Comparison of ENCODE assay signal across 23 cellular contexts in the genomic region with DNA sequence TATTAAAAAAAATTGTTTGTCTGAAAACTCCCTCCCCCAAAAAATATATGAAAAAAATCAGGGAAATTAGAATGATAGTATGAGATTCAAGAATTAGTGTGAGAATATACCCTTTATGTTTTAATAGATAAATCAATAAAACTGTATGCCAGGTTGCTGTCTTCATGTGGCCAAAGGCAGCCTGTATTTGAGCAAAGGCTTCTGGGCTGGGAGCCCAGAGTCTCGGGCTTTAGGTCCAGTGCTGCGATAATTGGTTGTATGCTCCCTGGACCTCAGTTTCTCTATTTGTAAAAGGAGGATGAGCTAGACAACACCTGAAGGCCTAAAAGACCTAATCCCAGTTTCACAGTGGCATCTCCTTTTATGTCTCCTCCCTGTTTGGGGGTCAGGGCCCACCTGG. TPM values are rescaled to one million over a fixed set of nuclear protein-coding genes. Genes with fewer than 3 reads are reported as not detected.
"Had no signal": no experiment of that assay in that cellular context is flagged by ENCODE, and none has a peak within 500 bp of the region (broad histone marks: within the 10 kb centered on the region; RNA-seq: fewer than 3 reads in every experiment).

No MANE protein-coding gene starts in this region.

- FAIRE-seq: frontal cortex, TTC549 had no signal

- H3K4me3 ChIP-seq: ascending aorta, breast epithelium, cardiac muscle cell, colonic mucosa had no signal

- H3K27me3 ChIP-seq: ascending aorta, breast epithelium, cardiac muscle cell, colonic mucosa had no signal

- H3K9me3 Mint-ChIP-seq: activated B cell treated with CpG ODN at 0.5 μM for 24 hours; activated CD4-positive, alpha-beta memory T cell treated with anti-CD3 and anti-CD28 coated beads for 36 hours; activated CD4-positive, alpha-beta T cell treated with anti-CD3 and anti-CD28 coated beads, Interleukin-2, amount 10 ng/mL, durations not matched to agents 24 days and 14 days; activated naive CD4-positive, alpha-beta T cell treated with anti-CD3 and anti-CD28 coated beads, Interleukin-2, amount 10 ng/mL, durations not matched to agents 7 days and 5 days; activated naive CD4-positive, alpha-beta T cell treated with anti-CD3 and anti-CD28 coated beads, Interleukin-2, amount 50 U/mL, for 72 hours; activated naive CD8-positive, alpha-beta T cell treated with anti-CD3 and anti-CD28 coated beads, Interleukin-2, amount 10 ng/mL, durations not matched to agents 7 days and 5 days; activated T-helper 1 cell treated with anti-CD3 and anti-CD28 coated beads, Interleukin-12 subunit alpha, Interleukin-12 subunit beta, Interleukin-2, Interleukin-4 antibody, amounts not matched to agents 30 ng/mL and 10 ng/mL and 1 ng/mL, durations not matched to agents 14 hours and 24 hours and 36 hours; brain had no signal

- H3K27ac Mint-ChIP-seq: activated B cell treated with CpG ODN at 0.5 μM for 24 hours; activated CD4-positive, alpha-beta memory T cell treated with anti-CD3 and anti-CD28 coated beads for 36 hours; activated CD4-positive, alpha-beta T cell treated with anti-CD3 and anti-CD28 coated beads, Interleukin-2, amount 10 ng/mL, durations not matched to agents 24 days and 14 days; activated CD8-positive, alpha-beta memory T cell treated with anti-CD3 and anti-CD28 coated beads, Interleukin-2, amount 10 ng/mL, durations not matched to agents 7 days and 5 days; activated CD8-positive, alpha-beta T cell treated with anti-CD3 and anti-CD28 coated beads, Interleukin-2, amount 10 ng/mL, durations not matched to agents 7 days and 5 days; activated naive CD4-positive, alpha-beta T cell treated with anti-CD3 and anti-CD28 coated beads, Interleukin-2, amount 10 ng/mL, durations not matched to agents 7 days and 5 days; activated naive CD8-positive, alpha-beta T cell treated with anti-CD3 and anti-CD28 coated beads, Interleukin-2, amount 10 ng/mL, durations not matched to agents 7 days and 5 days; activated T-helper 1 cell treated with anti-CD3 and anti-CD28 coated beads, Interleukin-12 subunit alpha, Interleukin-12 subunit beta, Interleukin-2, Interleukin-4 antibody, amounts not matched to agents 30 ng/mL and 10 ng/mL and 1 ng/mL, durations not matched to agents 14 hours and 24 hours and 36 hours; brain had no signal

- H3K4me3 Mint-ChIP-seq: activated B cell treated with CpG ODN at 0.5 μM for 24 hours; activated CD4-positive, alpha-beta memory T cell treated with anti-CD3 and anti-CD28 coated beads for 36 hours; activated CD4-positive, alpha-beta T cell treated with anti-CD3 and anti-CD28 coated beads, Interleukin-2, amount 10 ng/mL, durations not matched to agents 24 days and 14 days; activated CD8-positive, alpha-beta memory T cell treated with anti-CD3 and anti-CD28 coated beads, Interleukin-2, amount 10 ng/mL, durations not matched to agents 7 days and 5 days; activated CD8-positive, alpha-beta T cell treated with anti-CD3 and anti-CD28 coated beads, Interleukin-2, amount 10 ng/mL, durations not matched to agents 7 days and 5 days; activated naive CD4-positive, alpha-beta T cell treated with anti-CD3 and anti-CD28 coated beads, Interleukin-2, amount 10 ng/mL, durations not matched to agents 7 days and 5 days; activated naive CD8-positive, alpha-beta T cell treated with anti-CD3 and anti-CD28 coated beads, Interleukin-2, amount 10 ng/mL, durations not matched to agents 7 days and 5 days; activated T-helper 1 cell treated with anti-CD3 and anti-CD28 coated beads, Interleukin-12 subunit alpha, Interleukin-12 subunit beta, Interleukin-2, Interleukin-4 antibody, amounts not matched to agents 30 ng/mL and 10 ng/mL and 1 ng/mL, durations not matched to agents 14 hours and 24 hours and 36 hours; brain had no signal

- H3K27ac ChIP-seq: ascending aorta, breast epithelium, cardiac muscle cell, colonic mucosa, WERI-Rb-1 had no signal

- H3K4me1 ChIP-seq: ascending aorta, breast epithelium, colonic mucosa had no signal

- H3K4me1 Mint-ChIP-seq: activated B cell treated with CpG ODN at 0.5 μM for 24 hours; activated CD4-positive, alpha-beta T cell treated with anti-CD3 and anti-CD28 coated beads, Interleukin-2, amount 10 ng/mL, durations not matched to agents 24 days and 14 days; activated CD8-positive, alpha-beta memory T cell treated with anti-CD3 and anti-CD28 coated beads, Interleukin-2, amount 10 ng/mL, durations not matched to agents 7 days and 5 days; activated naive CD4-positive, alpha-beta T cell treated with anti-CD3 and anti-CD28 coated beads, Interleukin-2, amount 10 ng/mL, durations not matched to agents 7 days and 5 days; activated naive CD8-positive, alpha-beta T cell treated with anti-CD3 and anti-CD28 coated beads, Interleukin-2, amount 10 ng/mL, durations not matched to agents 7 days and 5 days; brain had no signal

- DNase-seq: activated CD8-positive, alpha-beta memory T cell treated with anti-CD3 and anti-CD28 coated beads, Interleukin-2, amount 50 U/mL, for 4 hours; activated gamma-delta T cell; activated naive CD4-positive, alpha-beta T cell; central memory CD4-positive, alpha-beta T cell; effector CD8-positive, alpha-beta T cell had no signal

- H3K27me3 Mint-ChIP-seq: activated B cell treated with CpG ODN at 0.5 μM for 24 hours; activated CD4-positive, alpha-beta memory T cell treated with anti-CD3 and anti-CD28 coated beads for 36 hours; activated CD4-positive, alpha-beta T cell treated with anti-CD3 and anti-CD28 coated beads, Interleukin-2, amount 10 ng/mL, durations not matched to agents 24 days and 14 days; activated CD8-positive, alpha-beta memory T cell treated with anti-CD3 and anti-CD28 coated beads, Interleukin-2, amount 10 ng/mL, durations not matched to agents 7 days and 5 days; activated naive CD4-positive, alpha-beta T cell treated with anti-CD3 and anti-CD28 coated beads, Interleukin-2, amount 10 ng/mL, durations not matched to agents 7 days and 5 days; activated naive CD8-positive, alpha-beta T cell treated with anti-CD3 and anti-CD28 coated beads, Interleukin-2, amount 10 ng/mL, durations not matched to agents 7 days and 5 days; brain had no signal

- H3K9me3 ChIP-seq: ascending aorta, breast epithelium, colonic mucosa had no signal

RNA-seq across cellular contexts. Expression of gene NEFH, which starts 43.7 kb away (rescaled TPM):
- total RNA-seq: esophagus mucosa had no signal
